11 cellular contexts compared by ENCODE assay signal in genomic region chr9:128828267-128828666, GRCh38. TPM values are rescaled to one million over a fixed set of nuclear protein-coding genes. Genes with fewer than 3 reads are reported as not detected.
DNase-seq lines count a peak whose midpoint lies in the region; ATAC-seq and TF ChIP-seq lines count a peak whose summit lies in the region.
"Had no signal": no experiment of that assay in that cellular context is flagged by ENCODE, and none has a peak within 500 bp of the region (broad histone marks: within the 10 kb centered on the region; RNA-seq: fewer than 3 reads in every experiment).

No MANE protein-coding gene starts in this region.

- H3K9me3 Mint-ChIP-seq in stimulated activated naive CD8-positive, alpha-beta T cell treated with anti-CD3 and anti-CD28 coated beads, Interleukin-15, Interleukin-2, amounts not matched to agents 100 ng/mL and 50 ng/mL, for 24 hours = no peaks in the 10 kb centered on the region
- H3K9me3 Mint-ChIP-seq in glutamatergic neuron (ENCODE audit: unreplicated experiment) = peaks cover 4% of the 10 kb centered on the region

- H3K4me3 Mint-ChIP-seq in stimulated activated naive CD8-positive, alpha-beta T cell treated with anti-CD3 and anti-CD28 coated beads, Interleukin-15, Interleukin-2, amounts not matched to agents 100 ng/mL and 50 ng/mL, for 24 hours = peak overlapping the region; percentile 97
- H3K4me3 Mint-ChIP-seq in glutamatergic neuron (ENCODE audit: unreplicated experiment) = peak overlapping the region; percentile 92

- peak overlapping the region; percentile 85; the same call in 1 of the 2 replicates for H3K4me3 ChIP-seq in SK-N-MC

- TF ChIP-seq CTCF in glutamatergic neuron (IDR thresholded peaks at IDR 0.05; ENCODE audit: partially characterized antibody, unreplicated experiment) = no peak

- H3K4me1 Mint-ChIP-seq in stimulated activated naive CD8-positive, alpha-beta T cell treated with anti-CD3 and anti-CD28 coated beads, Interleukin-15, Interleukin-2, amounts not matched to agents 100 ng/mL and 50 ng/mL, for 24 hours (ENCODE audit: low read depth) = peaks cover 26% of the 10 kb centered on the region
- H3K4me1 Mint-ChIP-seq in glutamatergic neuron (ENCODE audit: low read depth, unreplicated experiment) = peaks cover 6% of the 10 kb centered on the region

- no peaks in the 10 kb centered on the region for H3K9me3 ChIP-seq in SK-N-MC (ENCODE audit: low read depth, low read length)
- H3K9me3 ChIP-seq: prostate gland had no signal

- H3K27ac ChIP-seq in SK-N-MC (no peak overlapping the region), substantia nigra (ENCODE audit: low read depth, low read length, poor library complexity, severe bottlenecking) (no peak overlapping the region)

- no peak overlapping the region for H3K9ac ChIP-seq in SK-N-MC (ENCODE audit: insufficient read length)

- H3K27me3 Mint-ChIP-seq in stimulated activated naive CD8-positive, alpha-beta T cell treated with anti-CD3 and anti-CD28 coated beads, Interleukin-15, Interleukin-2, amounts not matched to agents 100 ng/mL and 50 ng/mL, for 24 hours = no peaks in the 10 kb centered on the region
- peaks cover 2% of the 10 kb centered on the region for H3K27me3 Mint-ChIP-seq in glutamatergic neuron (ENCODE audit: unreplicated experiment)

- no peak for ATAC-seq in stimulated activated naive CD8-positive, alpha-beta T cell treated with anti-CD3 and anti-CD28 coated beads, Interleukin-15, Interleukin-2, amounts not matched to agents 100 U/mL and 50 U/mL, for 24 hours
- no peak for ATAC-seq in GM21528 (IDR thresholded peaks at IDR 0.05; ENCODE audit: low FRiP score, unreplicated experiment)
- no peak for ATAC-seq in GM18858 (IDR thresholded peaks at IDR 0.05; ENCODE audit: unreplicated experiment)

- DNase-seq in stimulated activated naive CD8-positive, alpha-beta T cell treated with anti-CD3 and anti-CD28 coated beads, Interleukin-15, Interleukin-2, amounts not matched to agents 100 U/mL and 50 U/mL, for 24 hours = no peak
- no peak for DNase-seq in SK-N-MC (ENCODE audit: low read depth, low spot score)
- no peak for DNase-seq in glutamatergic neuron
- no peak for DNase-seq in stimulated activated CD4-positive, alpha-beta T cell treated with anti-CD3 and anti-CD28 coated beads, Interleukin-4, amount 100 ng/mL, for 1 hour
- no peak for DNase-seq in substantia nigra (lab: John Stamatoyannopoulos, UW)
- DNase-seq: activated CD4-positive, alpha-beta T cell treated with anti-CD3 and anti-CD28 coated beads, Interleukin-2, amount 50 U/mL, for 48 hours; hippocampal formation had no signal

- H3K27ac Mint-ChIP-seq in stimulated activated naive CD8-positive, alpha-beta T cell treated with anti-CD3 and anti-CD28 coated beads, Interleukin-15, Interleukin-2, amounts not matched to agents 100 ng/mL and 50 ng/mL, for 24 hours = peak overlapping the region; percentile 94
- H3K27ac Mint-ChIP-seq in glutamatergic neuron (ENCODE audit: unreplicated experiment) = no peak overlapping the region

- H3K36me3 Mint-ChIP-seq in stimulated activated naive CD8-positive, alpha-beta T cell treated with anti-CD3 and anti-CD28 coated beads, Interleukin-15, Interleukin-2, amounts not matched to agents 100 ng/mL and 50 ng/mL, for 24 hours (ENCODE audit: low read depth) = peaks cover 54% of the 10 kb centered on the region
- no peaks in the 10 kb centered on the region for H3K36me3 Mint-ChIP-seq in glutamatergic neuron (ENCODE audit: unreplicated experiment)

- peaks cover 39% of the 10 kb centered on the region; the same call in 1 of the 2 replicates for H3K36me3 ChIP-seq in SK-N-MC (ENCODE audit: insufficient read depth, low read length)
- H3K36me3 ChIP-seq: prostate gland had no signal

RNA-seq across cellular contexts. Expression of gene SPOUT1, which starts 1.3 kb away (rescaled TPM):
- 22.3 TPM for total RNA-seq in glutamatergic neuron (ENCODE audit: unreplicated experiment)

RNA-seq across cellular contexts. Expression of gene ENDOG, which starts 10.0 kb away (rescaled TPM):
- 35.9 TPM for total RNA-seq in glutamatergic neuron (ENCODE audit: unreplicated experiment)

RNA-seq across cellular contexts. Expression of gene TBC1D13, which starts 41.2 kb away (rescaled TPM):
- 25.6 TPM for total RNA-seq in glutamatergic neuron (ENCODE audit: unreplicated experiment)

RNA-seq across cellular contexts. Expression of gene KYAT1, which starts 53.5 kb away (rescaled TPM):
- 19.5 TPM for total RNA-seq in glutamatergic neuron (ENCODE audit: unreplicated experiment)

RNA-seq across cellular contexts. Expression of gene LRRC8A, which starts 53.7 kb away (rescaled TPM):
- 93.0 TPM for total RNA-seq in glutamatergic neuron (ENCODE audit: unreplicated experiment)
